21 cellular contexts compared by ENCODE assay signal in the genomic region with DNA sequence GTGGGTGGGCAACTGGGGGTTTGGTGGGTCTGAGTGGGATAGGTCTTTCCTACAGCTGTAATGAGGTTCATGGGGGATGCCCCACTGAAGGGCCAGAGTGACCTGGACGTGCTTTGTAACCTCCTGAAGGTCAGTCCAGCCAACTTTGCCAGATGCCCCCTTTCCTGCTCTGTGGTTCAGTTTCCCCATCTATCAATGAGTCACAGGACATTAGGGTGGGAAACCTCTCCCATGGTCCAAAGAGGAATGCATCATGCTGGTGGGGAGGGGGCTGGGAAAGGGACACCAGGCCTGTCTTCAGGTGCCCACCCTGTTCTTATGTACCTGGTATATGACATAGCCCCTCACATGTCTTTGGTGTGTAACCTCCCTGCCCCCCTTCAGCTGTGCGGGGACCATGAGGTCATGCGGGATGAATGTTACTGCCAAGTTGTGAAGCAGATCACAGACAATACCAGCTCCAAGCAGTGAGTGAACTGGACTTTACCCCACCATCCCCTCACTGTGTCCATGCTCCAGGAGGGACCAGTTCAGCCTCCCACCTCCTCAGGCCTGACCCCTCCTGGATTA. TPM values are rescaled to one million over a fixed set of nuclear protein-coding genes. Genes with fewer than 3 reads are reported as not detected.
A peak's percentile ranks its signal among the peaks of the same experiment; 100 is the strongest.
DNase-seq lines count a peak whose midpoint lies in the region; ATAC-seq, FAIRE-seq and TF ChIP-seq lines count a peak whose summit lies in the region.
"Had no signal": no experiment of that assay in that cellular context is flagged by ENCODE, and none has a peak within 500 bp of the region (broad histone marks: within the 10 kb centered on the region; RNA-seq: fewer than 3 reads in every experiment).

No MANE protein-coding gene starts in this region.

- ATAC-seq in naive B cell (ENCODE audit: low read depth in 2 of 2), result no peak
- ATAC-seq in HG02938 (IDR thresholded peaks at IDR 0.05; ENCODE audit: unreplicated experiment), result no peak
- ATAC-seq in HG03432 (IDR thresholded peaks at IDR 0.05; ENCODE audit: unreplicated experiment), result no peak
- ATAC-seq: activated T-cell treated with anti-CD3 and anti-CD28 coated beads, Interleukin-2, amount 50 U/mL, for 4 hours had no signal

- peak overlapping the region; percentile 8 to 93 (median 85) for H3K4me3 Mint-ChIP-seq in naive B cell

- H3K79me2 ChIP-seq in GM23248 (ENCODE audit: insufficient read depth), result no peaks in the 10 kb centered on the region

- no peak overlapping the region; the same call in 1 of the 2 replicates for H3K27ac ChIP-seq in GM23248
- H3K27ac ChIP-seq: epithelial cell of prostate, HL-60 had no signal

- no peaks in the 10 kb centered on the region for H3K9me3 Mint-ChIP-seq in naive B cell
- H3K9me3 Mint-ChIP-seq: activated CD4-positive, alpha-beta T cell treated with anti-CD3 and anti-CD28 coated beads, Interleukin-2, amount 10 ng/mL, durations not matched to agents 24 days and 14 days; activated T-cell treated with anti-CD3 and anti-CD28 coated beads, Interleukin-2, amount 50 U/mL, for 4 hours had no signal

- H3K4me1 ChIP-seq in GM23248 (ENCODE audit: insufficient read depth), result peaks cover 13% of the 10 kb centered on the region; the same call in 1 of the 2 replicates

- H3K4me1 Mint-ChIP-seq in naive B cell, result peaks cover 10 to 20% (median 12%) of the 10 kb centered on the region in 3 donors

- no peak overlapping the region for H3K9ac ChIP-seq in GM23248

- H3K9me3 ChIP-seq in GM23248 (ENCODE audit: low read depth), result no peaks in the 10 kb centered on the region

- 73 to 81% methylated on average over 3 of the region's 3 CpGs for WGBS in GM23248 (ENCODE audit: low coverage in 1 of 2, low lambda C conversion rate in 2 of 2, missing lambda C conversion rate in 2 of 2), 2 experiments

- H3K4me3 ChIP-seq in GM23248 (no peak overlapping the region), bronchial epithelial cell (ENCODE audit: low read depth, low read length) (no peak overlapping the region)
- H3K4me3 ChIP-seq: skin epidermis had no signal

- peaks cover 0 to 8% (median 0%) of the 10 kb centered on the region in 3 donors for H3K27me3 Mint-ChIP-seq in naive B cell
- H3K27me3 Mint-ChIP-seq: activated CD4-positive, alpha-beta T cell treated with anti-CD3 and anti-CD28 coated beads, Interleukin-2, amount 10 ng/mL, durations not matched to agents 24 days and 14 days had no signal

- no peak overlapping the region for H2AFZ ChIP-seq in GM23248

- peaks cover 8% of the 10 kb centered on the region for H3F3A ChIP-seq in GM23248 (ENCODE audit: insufficient read depth)

- no peak for TF ChIP-seq CTCF in bronchial epithelial cell (IDR thresholded peaks at IDR 0.05; ENCODE audit: insufficient read depth, low read length, severe bottlenecking)

- no peak overlapping the region for H3K4me2 ChIP-seq in GM23248 (ENCODE audit: unreplicated experiment)

- peak; percentile 72 for FAIRE-seq in bronchial epithelial cell (lab: Jason Lieb, UNC)
- FAIRE-seq: D721Med, GM18507, islet of Langerhans had no signal

- H4K20me1 ChIP-seq in GM23248 (ENCODE audit: insufficient read depth), result no peaks in the 10 kb centered on the region

- H3K27ac Mint-ChIP-seq in naive B cell, result peak overlapping the region in 3 of 6 donors; percentile 32 to 88 (median 64)

- H3K9me2 ChIP-seq in GM23248 (ENCODE audit: insufficient read depth), result no peaks in the 10 kb centered on the region

- H3K36me3 ChIP-seq in GM23248 (ENCODE audit: low read depth), result no peaks in the 10 kb centered on the region
- no peaks in the 10 kb centered on the region for H3K36me3 ChIP-seq in bronchial epithelial cell (ENCODE audit: control insufficient read depth, insufficient read depth, low read length)

- H3K36me3 Mint-ChIP-seq in naive B cell, result no peaks in the 10 kb centered on the region

- in situ Hi-C loops in GM23248 (cut with MboI), result no loop called here

- H3K27me3 ChIP-seq in GM23248 (replicated peaks; ENCODE audit: insufficient read depth) (no peaks in the 10 kb centered on the region), bronchial epithelial cell (ENCODE audit: control insufficient read depth, insufficient read depth, low read length) (no peaks in the 10 kb centered on the region)

- DNase-seq in AG08395 (ENCODE audit: low spot score) (peak; percentile 52), GM23248 (peak; percentile 53), bronchial epithelial cell (ENCODE audit: low read depth) (no peak), naive B cell (no peak), NCI-H345 treated with DMSO at 0.1 percent for 48 hours (lab: John Stamatoyannopoulos, UW; ENCODE audit: unreplicated experiment) (no peak), NCI-H345 (lab: John Stamatoyannopoulos, UW) (no peak)
- DNase-seq: activated CD4-positive, alpha-beta T cell treated with anti-CD3 and anti-CD28 coated beads, Interleukin-2, amount 10 ng/mL, durations not matched to agents 24 days and 14 days; activated T-cell treated with anti-CD3 and anti-CD28 coated beads, Interleukin-2, amount 50 U/mL, for 4 hours; anterior cingulate cortex; mesendoderm; NCI-H1436; SHP77 treated with DMSO at 0.1 percent for 48 hours; T1000 had no signal

RNA-seq across cellular contexts. Expression of a gene that starts 24.0 kb away (rescaled TPM):
- 152 and 161 TPM in 2 replicates for total RNA-seq in GM23248 (2014; rRNA removed; shearing (Covaris generic))
- polyA plus RNA-seq in GM23248 (2016; fragmentation: Nextera tagmentation; extraction: Ambion mirVana), result 81.9 and 85.2 TPM in 2 replicates
- total RNA-seq in bronchial epithelial cell, result 96.3 and 104 TPM in 2 replicates
- polyA plus RNA-seq in naive B cell (ENCODE audit: low read depth in 6 of 6), result 100 to 1,000 TPM; 124 to 169 (median 146) TPM

RNA-seq across cellular contexts. Expression of a gene that starts 51.1 kb away (rescaled TPM):
- 0.25 and 0.54 TPM in 2 replicates for total RNA-seq in GM23248 (2014; rRNA removed; shearing (Covaris generic))
- polyA plus RNA-seq in GM23248 (2016; fragmentation: Nextera tagmentation; extraction: Ambion mirVana) (0.70 and 0.90 TPM in 2 replicates), naive B cell (ENCODE audit: low read depth in 6 of 6) (1 to 10 TPM in 2 of 6 donors, under 1 TPM in 4; 0.43 to 2.0 (median 0.65) TPM)
- total RNA-seq in bronchial epithelial cell, result 0.77 and 1.6 TPM in 2 replicates

Comparison
In these comparisons a context has a peak if more than half of its experiments do, and no peak if none do; other contexts are left out.
1. DNase-seq: peak in AG08395 (single experiment) and GM23248 (single experiment); none in bronchial epithelial cell (single experiment), naive B cell (single experiment), NCI-H345 treated with DMSO at 0.1 percent for 48 hours (single experiment) and NCI-H345 (single experiment).